7 cellular contexts compared by ENCODE assay signal in genomic region chr7:32988148-32988547, GRCh38. TPM values are rescaled to one million over a fixed set of nuclear protein-coding genes. Genes with fewer than 3 reads are reported as not detected.
DNase-seq lines count a peak whose midpoint lies in the region; ATAC-seq, FAIRE-seq and TF ChIP-seq lines count a peak whose summit lies in the region.
"Not testable (repeated sequence)": the region's sequence is repeated elsewhere in the genome, so short reads cannot be mapped to it uniquely, and the experiment has no call there.

No MANE protein-coding gene starts in this region.

- not testable (repeated sequence) for BruUV-seq in GM12878 (replicated peaks; lab: Mats Ljungman, UMichigan)

- peak overlapping the region; percentile 53; the same call in 1 of the 2 replicates for H2AFZ ChIP-seq in GM12878 (ENCODE audit: control insufficient read depth, low read depth, low read length)

- not testable (repeated sequence) for H4K20me1 ChIP-seq in GM12878 (ENCODE audit: control insufficient read depth, insufficient read depth)

- not testable (repeated sequence) for H3K79me2 ChIP-seq in GM12878 (ENCODE audit: control insufficient read depth, insufficient read depth, low read length)

- POLR2A ChIA-PET in HEK293 (lab: Yijun Ruan, JAX); GM12878 (lab: Charles Lee): not testable (repeated sequence)

- H3K9me3 ChIP-seq in HEK293 (ENCODE audit: control insufficient read depth, insufficient read depth, low read depth, low read length); RWPE2 (ENCODE audit: severe bottlenecking); GM12878 (replicated peaks; ENCODE audit: control insufficient read depth, insufficient read depth, low read length): not testable (repeated sequence)

- not testable (repeated sequence) for TF ChIP-seq CTCF in HEK293 (tag by site-specific recombination; IDR thresholded peaks at IDR 0.05); RWPE2 (IDR thresholded peaks at IDR 0.05; ENCODE audit: poor library complexity, severe bottlenecking); GM12878 (IDR thresholded peaks at IDR 0.05 in 2 of 3, conservative IDR thresholded peaks at IDR 0.05 in 1 of 3; ENCODE audit: control insufficient read depth in 2 of 3, extremely low read depth in 1 of 3, insufficient read depth in 1 of 3, low read depth in 3 of 3, low read length in 3 of 3)

- H3K27me3 ChIP-seq in RWPE2 (ENCODE audit: insufficient read depth, poor library complexity, severe bottlenecking); GM12878 (replicated peaks in 1 of 2; ENCODE audit: control insufficient read depth in 2 of 2, insufficient read depth in 2 of 2, low read length in 1 of 2): not testable (repeated sequence)

- 67% methylated on average over 1 of the region's 8 CpGs for WGBS in GM12878 (ENCODE audit: insufficient coverage, insufficient replicate concordance, low lambda C conversion rate, missing lambda C conversion rate)

- not testable (repeated sequence) for TF ChIP-seq RAD21 in GM12878 (IDR thresholded peaks at IDR 0.05; ENCODE audit: insufficient read depth, low read depth, low read length)

- H3K4me2 ChIP-seq in GM12878 (ENCODE audit: control insufficient read depth, insufficient read depth): not testable (repeated sequence)

- intact Hi-C loops in GM12878 (cut with micrococcal nuclease; ENCODE audit: unreplicated experiment): not testable (repeated sequence)

- H3K9ac ChIP-seq in GM12878 (ENCODE audit: control insufficient read depth, insufficient read depth, low read length): not testable (repeated sequence)

- FAIRE-seq in GM12878 (lab: Jason Lieb, UNC): not testable (repeated sequence)

- CTCF ChIA-PET in HEK293 (lab: Yijun Ruan, JAX); GM12878 (lab: Yijun Ruan, JAX): not testable (repeated sequence)

- in situ Hi-C loops in GM12878 (cut with MboI): not testable (repeated sequence)

- not testable (repeated sequence) for H3K27ac ChIP-seq in HEK293 (ENCODE audit: extremely low read depth, low read depth, low read length); RWPE2 (ENCODE audit: poor library complexity, severe bottlenecking); GM12878 (ENCODE audit: control insufficient read depth, insufficient read depth)

- not testable (repeated sequence) for H3K36me3 ChIP-seq in HEK293 (ENCODE audit: control insufficient read depth in 2 of 2, insufficient read depth in 1 of 2, low read length in 2 of 2); GM12878 (ENCODE audit: control insufficient read depth in 2 of 2, insufficient read depth in 2 of 2, low read length in 1 of 2)
- peaks cover 16% of the 10 kb centered on the region for H3K36me3 ChIP-seq in RWPE2 (ENCODE audit: low read depth)

- RAD21 ChIA-PET in GM12878 (lab: Charles Lee; ENCODE audit: unreplicated experiment): not testable (repeated sequence)

- H3K4me1 ChIP-seq in HEK293 (ENCODE audit: control insufficient read depth, insufficient read depth, low read length); RWPE2 (ENCODE audit: insufficient read depth, poor library complexity, severe bottlenecking); GM12878 (ENCODE audit: control insufficient read depth, insufficient read depth, low read length): not testable (repeated sequence)

- DNase-seq in Jurkat, Clone E6-1 (ENCODE audit: low read depth, low spot score): peak; percentile 18
- not testable (repeated sequence) for DNase-seq in RWPE2 (ENCODE audit: low spot score); GM12878 (ENCODE audit: low read depth, low spot score)

- ATAC-seq in GM18511 (IDR thresholded peaks at IDR 0.05; ENCODE audit: unreplicated experiment) (peak; percentile 83), GM19463 (IDR thresholded peaks at IDR 0.05; ENCODE audit: unreplicated experiment) (peak; percentile 79), HG03066 (IDR thresholded peaks at IDR 0.05; ENCODE audit: low read depth, unreplicated experiment) (peak; percentile 77), RWPE2 (ENCODE audit: low read depth) (peak; percentile 46), GM12878 (peak; percentile 40)

- not testable (repeated sequence) for TF ChIP-seq EP300 in GM12878 (IDR thresholded peaks at IDR 0.05; ENCODE audit: borderline replicate concordance in 1 of 2, control insufficient read depth in 1 of 2, low read depth in 2 of 2, low read length in 2 of 2)

- H3K4me3 ChIP-seq in HEK293 (ENCODE audit: low read depth, low read length); Jurkat, Clone E6-1 (ENCODE audit: low read length); RWPE2 (ENCODE audit: severe bottlenecking); GM12878: not testable (repeated sequence)

- SMC1A ChIA-PET in GM12878 (lab: Charles Lee; ENCODE audit: uncharacterized antibody, unreplicated experiment): not testable (repeated sequence)

- TF ChIP-seq POLR2A in GM12878 (IDR thresholded peaks at IDR 0.05; ENCODE audit: low read depth, low read length): not testable (repeated sequence)

TF ChIP-seq in HEK293, 187 proteins besides CTCF, POLR2A, EP300 and RAD21:
- peak; percentile 76 for TF ChIP-seq ZIC2 (tag by site-specific recombination; IDR thresholded peaks at IDR 0.05)

RNA-seq across cellular contexts. Expression of gene FKBP9, which starts 30.9 kb away (rescaled TPM):
- not detected for polyA plus RNA-seq in Jurkat, Clone E6-1 (2012; ENCODE audit: insufficient read depth, insufficient read length)
- total RNA-seq in GM12878 (2013; cell fraction: nucleolus; rRNA removed): 0.52 TPM in 1 of 2 replicates, not detected in the other
- 3.8 and 5.1 TPM in 2 replicates for total RNA-seq in GM12878 (2014; rRNA removed)
- 3.1 and 3.5 TPM in 2 replicates for total RNA-seq in GM12878 (2014; rRNA removed; fragmentation: Illumina TruSeq; extraction: Trizol)
- 5.6 and 6.6 TPM in 2 replicates for total RNA-seq in GM12878 (2021)
- polyA plus RNA-seq in GM12878 (2011; ENCODE audit: low read depth): 1.7 TPM
- polyA plus RNA-seq in GM12878 (2011; rRNA removed): 0.04 TPM in 2 replicates
- polyA plus RNA-seq in GM12878 (2011; cell fraction: cytosol; rRNA removed): 0.13 TPM in 1 of 2 replicates, not detected in the other
- 0.12 and 0.15 TPM in 2 replicates for polyA plus RNA-seq in GM12878 (2011; cell fraction: nucleus; rRNA removed)
- polyA plus RNA-seq in GM12878 (2012): 3.5 and 3.8 TPM in 2 replicates
- 2.5 and 3.1 TPM in 2 replicates for polyA plus RNA-seq in GM12878 (2014; fragmentation: Illumina TruSeq; extraction: Trizol)
- 1 to 10 TPM; 1.0 to 1.3 TPM for polyA plus RNA-seq in GM12878 (2014; fragmentation: Nextera tagmentation; extraction: Ambion mirVana)
- 2.4 and 3.7 TPM in 2 replicates for polyA plus RNA-seq in GM12878 (2014; rRNA removed)
- polyA plus RNA-seq in GM12878 (2016; fragmentation: Nextera tagmentation; extraction: Ambion mirVana): 1 to 10 TPM; 1.6 to 2.2 TPM
- 0.52 TPM in 1 of 2 replicates, not detected in the other for polyA minus RNA-seq in GM12878 (2011; rRNA and poly(A)+ RNA removed)
- 2.5 and 9.8 TPM in 2 replicates for polyA minus RNA-seq in GM12878 (2011; cell fraction: cytosol; rRNA and poly(A)+ RNA removed)
- 0.96 TPM in 1 of 2 replicates, not detected in the other for polyA minus RNA-seq in GM12878 (2011; cell fraction: nucleus; rRNA and poly(A)+ RNA removed)
